In genomic region chr6:108735991-108736345, GRCh38 we compare ENCODE assay signal across 19 cellular contexts.
A peak's percentile ranks its signal among the peaks of the same experiment; 100 is the strongest.
DNase-seq lines count a peak whose midpoint lies in the region; ATAC-seq, FAIRE-seq and TF ChIP-seq lines count a peak whose summit lies in the region.
"Had no signal": no experiment of that assay in that cellular context is flagged by ENCODE, and none has a peak within 500 bp of the region (broad histone marks: within the 10 kb centered on the region; RNA-seq: fewer than 3 reads in every experiment).

No MANE protein-coding gene starts in this region.

- no peaks in the 10 kb centered on the region for H3K79me2 ChIP-seq in HepG2 (ENCODE audit: insufficient read depth, low read length)

- CTCF ChIA-PET in HepG2 (lab: Yijun Ruan, JAX; ENCODE audit: low intra/inter-chr PET ratio, low total read pairs) (no interaction called here), WTC11 (lab: Charles Lee) (no interaction called here)

- H3K9me3 ChIP-seq in HepG2 (ENCODE audit: low read length) (no peaks in the 10 kb centered on the region), right lobe of liver (no peaks in the 10 kb centered on the region)
- H3K9me3 ChIP-seq: psoas muscle had no signal

- TF ChIP-seq POLR2A in HepG2 (IDR thresholded peaks at IDR 0.05; ENCODE audit: insufficient read depth in 1 of 2, low read depth in 2 of 2, low read length in 2 of 2) (no peak), right lobe of liver (IDR thresholded peaks at IDR 0.05) (no peak)

- H3K9me3 Mint-ChIP-seq in WTC11, result no peaks in the 10 kb centered on the region
- H3K9me3 Mint-ChIP-seq: activated CD8-positive, alpha-beta T cell treated with anti-CD3 and anti-CD28 coated beads for 36 hours; activated naive CD8-positive, alpha-beta T cell treated with anti-CD3 and anti-CD28 coated beads, Interleukin-2, amount 50 U/mL, for 24 hours; CD8-positive, alpha-beta T cell; naive B cell had no signal

- BruUV-seq in HepG2 (replicated peaks; lab: Mats Ljungman, UMichigan), result no TSS peak

- no peaks in the 10 kb centered on the region for H3K36me3 ChIP-seq in HepG2 (replicated peaks in 1 of 2; ENCODE audit: control insufficient read depth in 1 of 2, insufficient read depth in 2 of 2, low read length in 2 of 2)
- H3K36me3 ChIP-seq in right lobe of liver, result no peaks in the 10 kb centered on the region
- H3K36me3 ChIP-seq: cardiac muscle cell had no signal

- no peak for TF ChIP-seq RAD21 in HepG2 (CRISPR knock-in tag; IDR thresholded peaks at IDR 0.05)

- H3K27me3 Mint-ChIP-seq in WTC11 (ENCODE audit: low read depth), result peaks cover 47% of the 10 kb centered on the region
- H3K27me3 Mint-ChIP-seq: activated CD8-positive, alpha-beta T cell treated with anti-CD3 and anti-CD28 coated beads for 36 hours had no signal

- WGBS in HepG2 (ENCODE audit: low lambda C conversion rate), result 9% methylated on average over 7 of the region's 7 CpGs
- 52% methylated on average over 7 of the region's 7 CpGs for WGBS in right lobe of liver (ENCODE audit: insufficient coverage, low coverage, low lambda C conversion rate, missing lambda C conversion rate)

- no peaks in the 10 kb centered on the region for H3K36me3 Mint-ChIP-seq in WTC11
- H3K36me3 Mint-ChIP-seq: CD8-positive, alpha-beta T cell; naive B cell had no signal

- TF ChIP-seq EP300 in HepG2 (IDR thresholded peaks at IDR 0.05; ENCODE audit: low read depth in 2 of 2, low read length in 2 of 2) (no peak), HepG2 (CRISPR knock-in tag; IDR thresholded peaks at IDR 0.05; ENCODE audit: borderline replicate concordance) (no peak)

- no peak for FAIRE-seq in HepG2 (lab: Jason Lieb, UNC)

- peak overlapping the region; percentile 46 for H3K4me2 ChIP-seq in HepG2 (ENCODE audit: low read depth, low read length)

- H3K4me3 ChIP-seq in HepG2 (replicated peaks in 1 of 3; ENCODE audit: insufficient read depth in 1 of 3, low read depth in 2 of 3, low read length in 3 of 3), result peak overlapping the region in 1 of 3 experiments; percentile 4; a peak in 1 of 6 replicates
- no peak overlapping the region for H3K4me3 ChIP-seq in right lobe of liver
- H3K4me3 ChIP-seq: cardiac muscle cell, psoas muscle had no signal

- peak overlapping the region; percentile 7; the same call in 1 of the 2 replicates for H3K4me3 Mint-ChIP-seq in WTC11
- H3K4me3 Mint-ChIP-seq: activated CD8-positive, alpha-beta T cell treated with anti-CD3 and anti-CD28 coated beads for 36 hours; activated naive CD8-positive, alpha-beta T cell treated with anti-CD3 and anti-CD28 coated beads, Interleukin-2, amount 50 U/mL, for 24 hours; CD8-positive, alpha-beta T cell had no signal

- no peak overlapping the region for H3K9ac ChIP-seq in HepG2 (ENCODE audit: insufficient read depth, low read depth, low read length)

- DNase-seq in HepG2 (ENCODE audit: low spot score) (no peak), right lobe of liver (no peak), WTC11 (ENCODE audit: low spot score) (no peak), iPS-NIHi7 (ENCODE audit: extremely low spot score) (peak; percentile 34), germinal center (ENCODE audit: low spot score) (no peak)
- DNase-seq: activated CD8-positive, alpha-beta T cell treated with anti-CD3 and anti-CD28 coated beads for 36 hours; activated naive CD8-positive, alpha-beta T cell treated with anti-CD3 and anti-CD28 coated beads, Interleukin-2, amount 50 U/mL, for 24 hours; CD8-positive, alpha-beta T cell; effector memory CD4-positive, alpha-beta T cell; GOT3; naive B cell; NCI-H187; NCI-H510A; psoas muscle; stimulated activated naive CD8-positive, alpha-beta T cell treated with anti-CD3 and anti-CD28 coated beads, Interleukin-15, Interleukin-2, amounts not matched to agents 100 U/mL and 50 U/mL, for 24 hours had no signal

- intact Hi-C loops in HepG2 (cut with micrococcal nuclease; ENCODE audit: unreplicated experiment) (no loop called here), right lobe of liver (cut with DNase I) (no loop called here)

- POLR2A ChIA-PET in HepG2 (lab: Yijun Ruan, JAX), result no interaction called here
- POLR2A ChIA-PET in WTC11 (lab: Charles Lee), result interaction anchor here (0.7 kb wide), 1 partner anchor 496 kb away, joined by 5 read pairs; no protein-coding TSS in a partner anchor

- H3K27me3 ChIP-seq in HepG2 (ENCODE audit: control insufficient read depth in 1 of 2, insufficient read depth in 2 of 2, low read length in 2 of 2) (no peaks in the 10 kb centered on the region; a peak in 1 of 5 replicates), right lobe of liver (no peaks in the 10 kb centered on the region)

- H3K27ac ChIP-seq in HepG2 (ENCODE audit: extremely low read length, insufficient read depth, low read length), result no peak overlapping the region
- no peak overlapping the region for H3K27ac ChIP-seq in right lobe of liver
- H3K27ac ChIP-seq: cardiac muscle cell, psoas muscle had no signal

- no peak for TF ChIP-seq CTCF in HepG2 (CRISPR knock-in tag; IDR thresholded peaks at IDR 0.05)
- no peak for TF ChIP-seq CTCF in right lobe of liver (IDR thresholded peaks at IDR 0.05)
- no peak for TF ChIP-seq CTCF in WTC11 (IDR thresholded peaks at IDR 0.05)

- peaks cover 71% of the 10 kb centered on the region for H3K4me1 ChIP-seq in HepG2 (ENCODE audit: insufficient read depth, low read length)
- peaks cover 0 to 6% (median 0%) of the 10 kb centered on the region in 4 donors for H3K4me1 ChIP-seq in right lobe of liver

- ATAC-seq in HepG2, result no peak
- no peak for ATAC-seq in right lobe of liver
- ATAC-seq in WTC11, result peak; percentile 60
- ATAC-seq in HG03159 (IDR thresholded peaks at IDR 0.05; ENCODE audit: unreplicated experiment), result no peak
- ATAC-seq in GM19328 (IDR thresholded peaks at IDR 0.05; ENCODE audit: unreplicated experiment), result no peak
- no peak for ATAC-seq in HG03280 (IDR thresholded peaks at IDR 0.05; ENCODE audit: unreplicated experiment)
- ATAC-seq: activated CD8-positive, alpha-beta T cell treated with anti-CD3 and anti-CD28 coated beads for 36 hours; activated naive CD8-positive, alpha-beta T cell treated with anti-CD3 and anti-CD28 coated beads, Interleukin-2, amount 50 U/mL, for 24 hours; CD8-positive, alpha-beta T cell; psoas muscle; stimulated activated naive CD8-positive, alpha-beta T cell treated with anti-CD3 and anti-CD28 coated beads, Interleukin-15, Interleukin-2, amounts not matched to agents 100 U/mL and 50 U/mL, for 24 hours had no signal

- no peaks in the 10 kb centered on the region for H4K20me1 ChIP-seq in HepG2 (ENCODE audit: insufficient read depth, low read length)

- in situ Hi-C loops in HepG2 (cut with HindIII; ENCODE audit: extremely low pct_ligation_motif_present, low pct_unique_long_range_greater_than_20kb), result no loop called here

- H3K4me1 Mint-ChIP-seq in WTC11, result peaks cover 66% of the 10 kb centered on the region

- H2AFZ ChIP-seq in HepG2 (ENCODE audit: low read length), result no peak overlapping the region

- H3K27ac Mint-ChIP-seq in WTC11, result 0 out of 2 replicates have a peak overlapping the region, but pooled peaks have one; percentile 10
- H3K27ac Mint-ChIP-seq: activated CD8-positive, alpha-beta T cell treated with anti-CD3 and anti-CD28 coated beads for 36 hours; activated naive CD8-positive, alpha-beta T cell treated with anti-CD3 and anti-CD28 coated beads, Interleukin-2, amount 50 U/mL, for 24 hours; CD8-positive, alpha-beta T cell had no signal

TF ChIP-seq in HepG2, 621 proteins besides CTCF, POLR2A, EP300 and RAD21 (continues in another document):
- TF ChIP-seq CC2D1A (CRISPR knock-in tag; IDR thresholded peaks at IDR 0.05) (no peak), EZH2 (conservative IDR thresholded peaks at IDR 0.05; ENCODE audit: low read depth, low read length) (no peak), ELK4 (CRISPR knock-in tag; IDR thresholded peaks at IDR 0.05; ENCODE audit: borderline replicate concordance) (no peak), ZNF569 (CRISPR knock-in tag; IDR thresholded peaks at IDR 0.05; ENCODE audit: borderline replicate concordance) (no peak), ZNF160 (CRISPR knock-in tag; IDR thresholded peaks at IDR 0.05) (no peak), FOXC1 (CRISPR knock-in tag; IDR thresholded peaks at IDR 0.05; ENCODE audit: borderline replicate concordance) (no peak), CHD4 (IDR thresholded peaks at IDR 0.05; ENCODE audit: borderline replicate concordance, low read length) (no peak), CENPT (CRISPR knock-in tag; IDR thresholded peaks at IDR 0.05; ENCODE audit: low read depth) (no peak)

TF ChIP-seq in WTC11, 78 proteins besides CTCF, POLR2A, EP300 and RAD21:
- no peak for TF ChIP-seq NR1H2 (CRISPR knock-in tag; IDR thresholded peaks at IDR 0.05)
- TF ChIP-seq ELF4 (CRISPR knock-in tag; IDR thresholded peaks at IDR 0.05; ENCODE audit: low read depth), result no peak
- no peak for TF ChIP-seq FOXP4 (CRISPR knock-in tag; IDR thresholded peaks at IDR 0.05)
- TF ChIP-seq ZNF396 (CRISPR knock-in tag; IDR thresholded peaks at IDR 0.05; ENCODE audit: borderline replicate concordance), result no peak
- no peak for TF ChIP-seq TEAD4 (CRISPR knock-in tag; IDR thresholded peaks at IDR 0.05)
- no peak for TF ChIP-seq E2F4 (CRISPR knock-in tag; IDR thresholded peaks at IDR 0.05; ENCODE audit: borderline replicate concordance, low read depth)
